In genomic region chr22:24208012-24208749, GRCh38 we compare ENCODE assay signal across 8 cellular contexts. TPM values are rescaled to one million over a fixed set of nuclear protein-coding genes. Genes with fewer than 3 reads are reported as not detected.
A peak's percentile ranks its signal among the peaks of the same experiment; 100 is the strongest.
DNase-seq lines count a peak whose midpoint lies in the region; ATAC-seq, FAIRE-seq and TF ChIP-seq lines count a peak whose summit lies in the region.

No MANE protein-coding gene starts in this region.

- H3K79me2 ChIP-seq in Loucy (ENCODE audit: insufficient read depth, low read length) = no peaks in the 10 kb centered on the region
- H3K79me2 ChIP-seq in astrocyte (ENCODE audit: insufficient read depth, low read length) = no peaks in the 10 kb centered on the region

- H3F3A ChIP-seq in Loucy (ENCODE audit: low read depth) = peaks cover 3% of the 10 kb centered on the region; the same call in 1 of the 2 replicates

- H3K9me3 ChIP-seq in Loucy (ENCODE audit: insufficient read depth, low read depth, low read length) = no peaks in the 10 kb centered on the region
- no peaks in the 10 kb centered on the region for H3K9me3 ChIP-seq in astrocyte (ENCODE audit: insufficient read depth, low read depth, low read length)
- no peaks in the 10 kb centered on the region for H3K9me3 ChIP-seq in stomach

- H3K27ac Mint-ChIP-seq in astrocyte (ENCODE audit: unreplicated experiment) = peak overlapping the region; percentile 90

- H3K36me3 ChIP-seq in Loucy (ENCODE audit: insufficient read depth, low read length) = no peaks in the 10 kb centered on the region
- no peaks in the 10 kb centered on the region for H3K36me3 ChIP-seq in astrocyte (ENCODE audit: insufficient read depth, low read length)
- H3K36me3 ChIP-seq in stomach = no peaks in the 10 kb centered on the region

- H3K27me3 ChIP-seq in Loucy (ENCODE audit: insufficient read depth, low read length, poor library complexity, severe bottlenecking) (no peaks in the 10 kb centered on the region), astrocyte (ENCODE audit: insufficient read depth, low read length) (no peaks in the 10 kb centered on the region), stomach (no peaks in the 10 kb centered on the region)

- H4K20me1 ChIP-seq in Loucy (ENCODE audit: insufficient read depth, low read length, poor library complexity, severe bottlenecking) (no peaks in the 10 kb centered on the region), astrocyte (ENCODE audit: insufficient read depth, low read length) (no peaks in the 10 kb centered on the region)

- H3K36me3 Mint-ChIP-seq in astrocyte (ENCODE audit: low read depth, unreplicated experiment) = no peaks in the 10 kb centered on the region

- H3K4me3 ChIP-seq in Loucy (ENCODE audit: low read length, poor library complexity, severe bottlenecking) (peak overlapping the region; percentile 39), astrocyte (ENCODE audit: insufficient read depth, low read depth, low read length) (no peak overlapping the region), stomach (no peak overlapping the region)

- 1 to 9% (median 3%) methylated on average over 2 of the region's 2 CpGs for WGBS in stomach, 5 donors

- H3K27ac ChIP-seq in astrocyte (ENCODE audit: low read depth, low read length) (peak overlapping the region; percentile 88), stomach (peak overlapping the region; percentile 78 to 93 (median 88))

- H3K4me3 Mint-ChIP-seq in astrocyte (ENCODE audit: unreplicated experiment) = no peak overlapping the region

- no peaks in the 10 kb centered on the region for H3K9me2 ChIP-seq in Loucy (replicated peaks; ENCODE audit: low read depth, low read length)

- peak overlapping the region; percentile 56 for H3K9ac ChIP-seq in Loucy (ENCODE audit: low read depth, low read length, poor library complexity, severe bottlenecking)
- H3K9ac ChIP-seq in astrocyte (ENCODE audit: low read length) = peak overlapping the region; percentile 66

- H3K4me2 ChIP-seq in Loucy (ENCODE audit: low read depth, low read length, poor library complexity, severe bottlenecking) (peak overlapping the region; percentile 47), astrocyte (ENCODE audit: low read length) (peak overlapping the region; percentile 77)

- TF ChIP-seq EP300 in stomach (IDR thresholded peaks at IDR 0.05) = no peak

- intact Hi-C loops in stomach (cut with DNase I; ENCODE audit: low total_unique reads) = no loop called here

- FAIRE-seq in astrocyte (lab: Jason Lieb, UNC) = peak; percentile 47

- ATAC-seq in HG02610 (IDR thresholded peaks at IDR 0.05; ENCODE audit: unreplicated experiment) = no peak
- ATAC-seq in HG03520 (IDR thresholded peaks at IDR 0.05; ENCODE audit: unreplicated experiment) = no peak

- H2AFZ ChIP-seq in Loucy (ENCODE audit: low read length) (peak overlapping the region; percentile 90), astrocyte (ENCODE audit: low read depth, low read length) (no peak overlapping the region)

- H3K9me3 Mint-ChIP-seq in astrocyte (ENCODE audit: unreplicated experiment) = peaks cover 2% of the 10 kb centered on the region

- DNase-seq in AG20443 (ENCODE audit: low spot score) = peak; percentile 88
- DNase-seq in astrocyte (ENCODE audit: low read depth) = peak; percentile 99
- DNase-seq in iris pigment epithelial cell (ENCODE audit: low read depth) = peak; percentile 99
- DNase-seq in stomach = peak; percentile 58
- no peak for DNase-seq in activated CD4-positive, alpha-beta T cell treated with anti-CD3 and anti-CD28 coated beads for 1 hour

- peaks cover 28% of the 10 kb centered on the region for H3K4me1 ChIP-seq in Loucy (ENCODE audit: insufficient read depth, low read length, poor library complexity, severe bottlenecking)
- H3K4me1 ChIP-seq in astrocyte (ENCODE audit: insufficient read depth, low read length) = peaks cover 28% of the 10 kb centered on the region
- peaks cover 27 to 50% (median 31%) of the 10 kb centered on the region in 4 donors for H3K4me1 ChIP-seq in stomach

- no peak for TF ChIP-seq POLR2A in stomach (IDR thresholded peaks at IDR 0.05)

- peaks cover 27% of the 10 kb centered on the region for H3K4me1 Mint-ChIP-seq in astrocyte (ENCODE audit: low read depth, unreplicated experiment)

- H3K27me3 Mint-ChIP-seq in astrocyte (ENCODE audit: low read depth, unreplicated experiment) = no peaks in the 10 kb centered on the region

- TF ChIP-seq CTCF in Loucy (conservative IDR thresholded peaks at IDR 0.05; ENCODE audit: low read length) = no peak
- no peak for TF ChIP-seq CTCF in astrocyte (IDR thresholded peaks at IDR 0.05; ENCODE audit: insufficient read depth, low read depth, low read length)
- TF ChIP-seq CTCF in stomach (IDR thresholded peaks at IDR 0.05) = no peak

RNA-seq across cellular contexts. Expression of gene SUSD2, which starts 26.9 kb away (rescaled TPM):
- total RNA-seq in astrocyte (0.72 and 0.77 TPM in 2 replicates), stomach (10 to 100 TPM in 3 of 5 donors, 1 to 10 TPM in 1, under 1 TPM in 1; 0.58 to 29.9 (median 17.5) TPM)
- polyA plus RNA-seq in stomach = 1 to 10 TPM; 2.6 to 5.7 (median 3.2) TPM

RNA-seq across cellular contexts. Expression of gene GGT5, which starts 36.7 kb away (rescaled TPM):
- total RNA-seq in astrocyte = 0.64 and 0.89 TPM in 2 replicates
- total RNA-seq in stomach = 10 to 100 TPM in 4 of 5 donors, 1 to 10 TPM in 1; 9.9 to 48.8 (median 29.0) TPM
- 10 to 100 TPM; 17.0 to 22.6 (median 18.2) TPM for polyA plus RNA-seq in stomach
